In genomic region chr1:17768651-17769241, GRCh38 we compare ENCODE assay signal across 12 cellular contexts. TPM values are rescaled to one million over a fixed set of nuclear protein-coding genes. Genes with fewer than 3 reads are reported as not detected.
DNase-seq lines count a peak whose midpoint lies in the region; ATAC-seq, FAIRE-seq and TF ChIP-seq lines count a peak whose summit lies in the region.
"Had no signal": no experiment of that assay in that cellular context is flagged by ENCODE, and none has a peak within 500 bp of the region (broad histone marks: within the 10 kb centered on the region; RNA-seq: fewer than 3 reads in every experiment).

No MANE protein-coding gene starts in this region.

- H3K9ac ChIP-seq in PC-3 (ENCODE audit: low read length) (peak overlapping the region; percentile 58), neural progenitor cell (no peak overlapping the region)
- H3K9ac ChIP-seq: parathyroid adenoma had no signal

- no peak overlapping the region for H3K4me3 ChIP-seq in PC-3 (ENCODE audit: low read length)
- no peak overlapping the region for H3K4me3 ChIP-seq in fibroblast of mammary gland (ENCODE audit: control insufficient read depth, low read depth, low read length)
- H3K4me3 ChIP-seq in neural progenitor cell: no peak overlapping the region

- no peaks in the 10 kb centered on the region for H3K9me3 ChIP-seq in PC-3 (ENCODE audit: low read length)
- H3K9me3 ChIP-seq in neural progenitor cell (ENCODE audit: low read depth): no peaks in the 10 kb centered on the region

- peak overlapping the region; percentile 51 for H3K4me2 ChIP-seq in PC-3 (ENCODE audit: low read length)
- no peak overlapping the region for H3K4me2 ChIP-seq in neural progenitor cell

- no peaks in the 10 kb centered on the region for H3K36me3 Mint-ChIP-seq in neural progenitor cell
- H3K36me3 Mint-ChIP-seq in stimulated activated effector memory CD8-positive, alpha-beta T cell treated with anti-CD3 and anti-CD28 coated beads, Interleukin-12 subunit alpha, Interleukin-12 subunit beta, amount 100 ng/mL, for 72 hours: no peaks in the 10 kb centered on the region

- H4K20me1 ChIP-seq in PC-3 (ENCODE audit: low read length): no peaks in the 10 kb centered on the region
- no peaks in the 10 kb centered on the region for H4K20me1 ChIP-seq in neural progenitor cell (ENCODE audit: low read depth)

- H3F3A ChIP-seq in PC-3 (ENCODE audit: low read length, unreplicated experiment) (no peaks in the 10 kb centered on the region), neural progenitor cell (ENCODE audit: low read depth) (peaks cover 15% of the 10 kb centered on the region)

- ATAC-seq in PC-3: peak; percentile 53
- ATAC-seq in stimulated activated effector memory CD8-positive, alpha-beta T cell treated with anti-CD3 and anti-CD28 coated beads, Interleukin-12 subunit alpha, Interleukin-12 subunit beta, amount 100 ng/mL, for 72 hours: no peak
- no peak for ATAC-seq in GM19455 (IDR thresholded peaks at IDR 0.05; ENCODE audit: unreplicated experiment)

- peaks cover 5% of the 10 kb centered on the region for H3K27me3 Mint-ChIP-seq in neural progenitor cell (ENCODE audit: insufficient read depth, low read depth)

- peak overlapping the region; percentile 60 for H3K27ac Mint-ChIP-seq in neural progenitor cell
- H3K27ac Mint-ChIP-seq in stimulated activated effector memory CD8-positive, alpha-beta T cell treated with anti-CD3 and anti-CD28 coated beads, Interleukin-12 subunit alpha, Interleukin-12 subunit beta, amount 100 ng/mL, for 72 hours: no peak overlapping the region

- DNase-seq in AG08396 (ENCODE audit: low spot score) (peak; percentile 67), PC-3 (peak; percentile 64), fibroblast of mammary gland (ENCODE audit: low read depth) (peak; percentile 94), neural progenitor cell (ENCODE audit: low spot score) (no peak), NCI-H82 (lab: John Stamatoyannopoulos, UW) (no peak), frontal cortex (ENCODE audit: low spot score in 2 of 2) (no peak)
- DNase-seq in stimulated activated effector memory CD8-positive, alpha-beta T cell treated with anti-CD3 and anti-CD28 coated beads, Interleukin-12 subunit alpha, Interleukin-12 subunit beta, amount 100 ng/mL, for 72 hours (ENCODE audit: low spot score in 2 of 2): no peak
- DNase-seq: activated gamma-delta T cell treated with Interleukin-2 at 50 U/mL for 16 hours, NCI-H526 had no signal

- peak overlapping the region; percentile 84 for H3K27ac ChIP-seq in PC-3 (ENCODE audit: low read length)
- H3K27ac ChIP-seq in neural progenitor cell: no peak overlapping the region
- H3K27ac ChIP-seq: C4-2B, parathyroid adenoma had no signal

- TF ChIP-seq CTCF in PC-3 (conservative IDR thresholded peaks at IDR 0.05; ENCODE audit: low read depth, low read length) (no peak), fibroblast of mammary gland (conservative IDR thresholded peaks at IDR 0.05; ENCODE audit: control insufficient read depth, insufficient read depth, low read depth, low read length) (no peak), neural progenitor cell (IDR thresholded peaks at IDR 0.05) (no peak)

- BruUV-seq in PC-3 (replicated peaks; lab: Mats Ljungman, UMichigan): no TSS peak

- H3K4me1 Mint-ChIP-seq in neural progenitor cell: peaks cover 37% of the 10 kb centered on the region
- no peaks in the 10 kb centered on the region for H3K4me1 Mint-ChIP-seq in stimulated activated effector memory CD8-positive, alpha-beta T cell treated with anti-CD3 and anti-CD28 coated beads, Interleukin-12 subunit alpha, Interleukin-12 subunit beta, amount 100 ng/mL, for 72 hours

- H3K4me3 Mint-ChIP-seq in neural progenitor cell: no peak overlapping the region
- H3K4me3 Mint-ChIP-seq in stimulated activated effector memory CD8-positive, alpha-beta T cell treated with anti-CD3 and anti-CD28 coated beads, Interleukin-12 subunit alpha, Interleukin-12 subunit beta, amount 100 ng/mL, for 72 hours: no peak overlapping the region

- CTCF ChIA-PET in PC-3 (lab: Charles Lee): interaction anchor here (0.6 kb wide), 1 partner anchor 350 kb away, joined by 3 read pairs; no protein-coding TSS in a partner anchor

- H3K27me3 ChIP-seq in PC-3 (ENCODE audit: low read length) (no peaks in the 10 kb centered on the region), neural progenitor cell (no peaks in the 10 kb centered on the region)

- intact Hi-C loops in PC-3 (cut with micrococcal nuclease): no loop called here

- H3K36me3 ChIP-seq in PC-3 (ENCODE audit: low read depth, low read length) (no peaks in the 10 kb centered on the region), neural progenitor cell (no peaks in the 10 kb centered on the region)

- H3K9me2 ChIP-seq in PC-3 (replicated peaks; ENCODE audit: low read length): no peaks in the 10 kb centered on the region

- H3K4me1 ChIP-seq in PC-3 (ENCODE audit: insufficient read depth, low read length) (peaks cover 35% of the 10 kb centered on the region), neural progenitor cell (peaks cover 30% of the 10 kb centered on the region)
- H3K4me1 ChIP-seq: parathyroid adenoma had no signal

- POLR2A ChIA-PET in PC-3 (lab: Charles Lee; ENCODE audit: unreplicated experiment): no interaction called here

- no peak for FAIRE-seq in frontal cortex (lab: Jason Lieb, UNC)

- H3K9me3 Mint-ChIP-seq in neural progenitor cell: no peaks in the 10 kb centered on the region
- no peaks in the 10 kb centered on the region for H3K9me3 Mint-ChIP-seq in stimulated activated effector memory CD8-positive, alpha-beta T cell treated with anti-CD3 and anti-CD28 coated beads, Interleukin-12 subunit alpha, Interleukin-12 subunit beta, amount 100 ng/mL, for 72 hours

- H3K79me2 ChIP-seq in PC-3 (ENCODE audit: low read length): no peaks in the 10 kb centered on the region
- H3K79me2 ChIP-seq in neural progenitor cell (ENCODE audit: low read depth): no peaks in the 10 kb centered on the region
- H3K79me2 ChIP-seq: parathyroid adenoma had no signal

- H2AFZ ChIP-seq in PC-3 (ENCODE audit: low read length) (peak overlapping the region; percentile 53; the same call in 1 of the 2 replicates), neural progenitor cell (replicated peaks) (peak overlapping the region; percentile 37)
- H2AFZ ChIP-seq: parathyroid adenoma had no signal

RNA-seq across cellular contexts. Expression of gene ACTL8, which starts 13.6 kb away (rescaled TPM):
- total RNA-seq in PC-3 (2014; rRNA removed) (not detected in 2 replicates), neural progenitor cell (ENCODE audit: low replicate concordance) (0.15 TPM in 1 of 2 replicates, not detected in the other), frontal cortex (under 0.01 TPM)

Comparison
In these comparisons a context has a peak if more than half of its experiments do, and no peak if none do; other contexts are left out.
1. DNase-seq: peak in AG08396 (single experiment), PC-3 (single experiment) and fibroblast of mammary gland (single experiment); none in neural progenitor cell (single experiment), stimulated activated effector memory CD8-positive, alpha-beta T cell treated with anti-CD3 and anti-CD28 coated beads, Interleukin-12 subunit alpha, Interleukin-12 subunit beta, amount 100 ng/mL, for 72 hours (0 of 2), NCI-H82 (single experiment) and frontal cortex (0 of 2).